8 cellular contexts compared by ENCODE assay signal in the genomic region with DNA sequence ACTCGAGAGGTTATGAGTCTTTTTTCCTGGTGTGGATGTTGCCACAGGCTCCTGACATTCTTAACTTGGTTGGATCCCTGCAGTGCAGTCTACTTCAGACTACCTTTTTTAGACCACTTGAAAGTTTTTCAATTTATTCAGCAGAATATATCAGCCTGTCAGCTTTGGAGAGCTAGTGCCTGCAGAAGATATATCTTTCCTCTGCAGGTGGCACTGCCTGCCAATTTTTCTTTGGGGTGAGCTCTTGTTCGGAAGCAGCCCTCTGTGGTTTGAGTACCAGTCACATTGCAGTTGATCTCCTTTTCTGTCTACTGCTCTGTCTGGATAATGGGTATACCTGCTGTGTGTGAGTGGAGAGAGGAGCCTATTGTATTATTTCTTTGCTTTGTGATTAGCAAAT.
DNase-seq lines count a peak whose midpoint lies in the region; ATAC-seq and TF ChIP-seq lines count a peak whose summit lies in the region.
"Not testable (repeated sequence)": the region's sequence is repeated elsewhere in the genome, so short reads cannot be mapped to it uniquely, and the experiment has no call there.

No MANE protein-coding gene starts in this region.

- H3K4me1 Mint-ChIP-seq in HFFc6 (ENCODE audit: low read depth) = not testable (repeated sequence)

- DNase-seq in D341Med (ENCODE audit: low spot score) (peak; percentile 33), HFFc6 (peak; percentile 1), NAMALWA (ENCODE audit: low spot score) (peak; percentile 5), NCI-H82 treated with DMSO at 0.1 percent for 48 hours (lab: John Stamatoyannopoulos, UW; ENCODE audit: unreplicated experiment) (peak; percentile 38), epithelial cell of esophagus (ENCODE audit: low read depth) (peak; percentile 6), myocyte (ENCODE audit: low read depth) (peak; percentile 19), superior temporal gyrus (ENCODE audit: extremely low spot score) (peak; percentile 34)

- H3K4me3 ChIP-seq in epithelial cell of esophagus (ENCODE audit: low read length) = not testable (repeated sequence)

- not testable (repeated sequence) for H3K36me3 Mint-ChIP-seq in HFFc6 (ENCODE audit: low read depth)

- H3K27ac Mint-ChIP-seq in HFFc6 = not testable (repeated sequence)

- ATAC-seq in SK-N-SH treated with all-trans-retinoic acid at 6 μM for 48 hours = peak; percentile 39; the same call in 1 of the 3 replicates

- H3K4me3 Mint-ChIP-seq in HFFc6 = not testable (repeated sequence)

- TF ChIP-seq CTCF in HFFc6 (IDR thresholded peaks at IDR 0.05) (peak; percentile 55), epithelial cell of esophagus (IDR thresholded peaks at IDR 0.05; ENCODE audit: insufficient read depth, low read depth, low read length, missing control alignments) (peak; percentile 22)

- not testable (repeated sequence) for H3K9me3 Mint-ChIP-seq in HFFc6

- H3K27me3 Mint-ChIP-seq in HFFc6 (ENCODE audit: insufficient read depth) = not testable (repeated sequence)
